Comparison of ENCODE assay signal across 9 cellular contexts in the genomic region with DNA sequence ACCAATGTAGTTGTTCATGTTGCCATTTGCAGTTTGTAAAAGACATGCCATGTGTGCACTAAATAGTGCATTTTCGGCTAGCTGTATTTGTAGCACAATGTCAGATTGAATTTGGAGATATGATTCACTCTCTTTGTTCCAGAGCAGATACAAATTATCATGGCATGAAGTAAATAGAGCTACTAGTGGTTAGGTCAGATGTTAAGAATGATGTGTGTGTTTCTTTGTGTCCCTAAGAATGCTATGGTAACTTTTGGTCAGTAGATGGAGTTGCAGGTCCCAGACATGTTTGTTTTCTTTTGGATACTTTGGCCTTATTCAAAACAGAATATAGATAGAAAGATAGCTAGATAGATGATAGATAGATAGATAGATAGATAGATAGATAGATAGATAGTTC.
DNase-seq lines count a peak whose midpoint lies in the region; ATAC-seq and TF ChIP-seq lines count a peak whose summit lies in the region.
"Had no signal": no experiment of that assay in that cellular context is flagged by ENCODE, and none has a peak within 500 bp of the region (broad histone marks: within the 10 kb centered on the region; RNA-seq: fewer than 3 reads in every experiment).

No MANE protein-coding gene starts in this region.

- H3K4me3 ChIP-seq in fibroblast of lung (replicated peaks in 1 of 4; ENCODE audit: control extremely low read depth in 1 of 4, insufficient read depth in 1 of 4, low read depth in 3 of 4, low read length in 4 of 4): no peak overlapping the region
- no peak overlapping the region for H3K4me3 ChIP-seq in CD8-positive, alpha-beta memory T cell (ENCODE audit: low read length)

- H3K36me3 Mint-ChIP-seq in CD8-positive, alpha-beta memory T cell: no peaks in the 10 kb centered on the region

- no peaks in the 10 kb centered on the region for H3K4me1 Mint-ChIP-seq in CD8-positive, alpha-beta memory T cell

- no peak overlapping the region for H3K4me2 ChIP-seq in fibroblast of lung (ENCODE audit: extremely low read depth, insufficient read depth, low read length)

- no peaks in the 10 kb centered on the region for H3K79me2 ChIP-seq in fibroblast of lung (ENCODE audit: control insufficient read depth, insufficient read depth, low read length)

- POLR2A ChIA-PET in CD8-positive, alpha-beta memory T cell (lab: Charles Lee): no interaction called here

- no peaks in the 10 kb centered on the region for H3K36me3 ChIP-seq in fibroblast of lung (ENCODE audit: control insufficient read depth, insufficient read depth, low read length)
- no peaks in the 10 kb centered on the region for H3K36me3 ChIP-seq in CD8-positive, alpha-beta memory T cell (ENCODE audit: insufficient read depth, low read length)

- TF ChIP-seq CTCF in GM12873 (IDR thresholded peaks at IDR 0.05; ENCODE audit: insufficient read depth, low read depth, low read length, missing control alignments) (peak; percentile 25), fibroblast of lung (conservative IDR thresholded peaks at IDR 0.05 in 1 of 2, IDR thresholded peaks at IDR 0.05 in 1 of 2; ENCODE audit: low read depth in 1 of 2, low read length in 2 of 2) (peak; percentile 24 to 62)

- peak; percentile 12 for DNase-seq in 8988T
- peak; percentile 66 for DNase-seq in NCI-H82 treated with DMSO at 0.1 percent for 48 hours (lab: John Stamatoyannopoulos, UW; ENCODE audit: unreplicated experiment)
- peak; percentile 60 to 78 for DNase-seq in fibroblast of lung (ENCODE audit: low read depth in 2 of 2)
- no peak for DNase-seq in CD8-positive, alpha-beta memory T cell
- no peak for DNase-seq in T-helper 1 cell
- DNase-seq in LoVo (ENCODE audit: low spot score): no peak
- DNase-seq: NCI-H345 had no signal

- H2AFZ ChIP-seq in fibroblast of lung (ENCODE audit: low read length): no peak overlapping the region

- H3K4me3 Mint-ChIP-seq in CD8-positive, alpha-beta memory T cell: no peak overlapping the region

- ATAC-seq in GM19324 (IDR thresholded peaks at IDR 0.05; ENCODE audit: low FRiP score, unreplicated experiment): no peak

- peaks cover 2 to 9% (median 5%) of the 10 kb centered on the region in 5 donors for H3K9me3 Mint-ChIP-seq in CD8-positive, alpha-beta memory T cell

- H3K27me3 ChIP-seq in fibroblast of lung (ENCODE audit: control insufficient read depth, insufficient read depth, low read length): no peaks in the 10 kb centered on the region
- H3K27me3 ChIP-seq in CD8-positive, alpha-beta memory T cell (ENCODE audit: insufficient read depth, low read length, poor library complexity, severe bottlenecking): no peaks in the 10 kb centered on the region

- H3K9me3 ChIP-seq in fibroblast of lung (ENCODE audit: control insufficient read depth, insufficient read depth, low read depth, low read length): no peaks in the 10 kb centered on the region
- no peaks in the 10 kb centered on the region for H3K9me3 ChIP-seq in CD8-positive, alpha-beta memory T cell (ENCODE audit: low read length)

- no peaks in the 10 kb centered on the region for H4K20me1 ChIP-seq in fibroblast of lung (ENCODE audit: control insufficient read depth, extremely low read depth, insufficient read depth, low read length)

- H3K9ac ChIP-seq in fibroblast of lung (ENCODE audit: insufficient read depth, low read length): no peak overlapping the region

- H3K27me3 Mint-ChIP-seq in CD8-positive, alpha-beta memory T cell: peaks cover 0 to 2% of the 10 kb centered on the region in 2 donors

- H3K27ac Mint-ChIP-seq in CD8-positive, alpha-beta memory T cell: no peak overlapping the region

- CTCF ChIA-PET in CD8-positive, alpha-beta memory T cell (lab: Charles Lee): no interaction called here

- no peaks in the 10 kb centered on the region for H3K4me1 ChIP-seq in fibroblast of lung (ENCODE audit: control insufficient read depth, extremely low read depth, insufficient read depth, low read length)
- no peaks in the 10 kb centered on the region for H3K4me1 ChIP-seq in CD8-positive, alpha-beta memory T cell (ENCODE audit: insufficient read depth, low read length)

- no peak overlapping the region for H3K27ac ChIP-seq in fibroblast of lung (ENCODE audit: insufficient read depth, low read length)
- H3K27ac ChIP-seq in CD8-positive, alpha-beta memory T cell (ENCODE audit: low read depth, low read length): no peak overlapping the region

Comparison
In these comparisons a context has a peak if more than half of its experiments do, and no peak if none do; other contexts are left out.
1. DNase-seq: peak in 8988T (single experiment), NCI-H82 treated with DMSO at 0.1 percent for 48 hours (single experiment) and fibroblast of lung (2 of 2); none in CD8-positive, alpha-beta memory T cell (0 of 5), T-helper 1 cell (0 of 5) and LoVo (single experiment).